9 cellular contexts compared by ENCODE assay signal in the genomic region with DNA sequence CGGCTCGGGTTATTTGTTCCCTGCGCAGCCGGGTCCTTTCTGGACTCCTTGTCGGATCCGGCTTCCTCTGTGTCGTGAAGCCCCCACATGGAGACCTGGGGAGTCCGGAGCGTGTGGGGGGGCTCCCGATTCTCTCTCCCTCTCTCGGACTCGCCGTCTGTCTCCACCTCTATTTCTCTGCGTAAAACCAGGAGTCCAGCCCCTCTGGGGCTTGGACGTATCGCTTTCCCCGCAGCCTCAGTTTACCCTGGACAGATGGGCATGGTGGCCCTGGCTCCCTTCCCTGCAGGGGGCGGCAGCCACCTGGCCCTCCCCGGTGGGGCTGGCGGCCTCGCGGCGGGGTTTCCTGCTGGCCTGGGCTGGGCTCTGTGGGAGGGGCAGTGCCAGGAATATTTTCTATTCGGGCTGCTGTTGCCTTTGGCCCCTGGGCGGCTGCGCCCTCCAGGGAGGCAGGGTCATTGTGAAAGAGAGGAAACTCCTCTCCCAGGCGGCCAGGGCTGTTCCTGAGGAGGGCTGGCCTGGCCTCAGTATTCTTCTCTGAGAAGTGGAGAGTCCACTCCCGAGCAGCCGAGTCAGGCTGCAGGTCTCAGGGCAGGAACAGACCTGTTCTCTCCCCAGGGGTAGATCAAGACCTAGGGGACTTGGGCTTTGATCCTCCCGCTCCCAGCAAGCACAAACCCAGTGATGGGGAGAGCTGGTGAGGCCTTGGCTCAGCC. TPM values are rescaled to one million over a fixed set of nuclear protein-coding genes. Genes with fewer than 3 reads are reported as not detected.
DNase-seq lines count a peak whose midpoint lies in the region; ATAC-seq, FAIRE-seq and TF ChIP-seq lines count a peak whose summit lies in the region.
"Had no signal": no experiment of that assay in that cellular context is flagged by ENCODE, and none has a peak within 500 bp of the region (broad histone marks: within the 10 kb centered on the region; RNA-seq: fewer than 3 reads in every experiment).

No MANE protein-coding gene starts in this region.

- peak overlapping the region; percentile 90 for H3K27ac Mint-ChIP-seq in type B pancreatic cell

- in situ Hi-C loops in HepG2 (cut with HindIII; ENCODE audit: extremely low pct_ligation_motif_present, low pct_unique_long_range_greater_than_20kb): no loop called here

- H3K4me2 ChIP-seq in HepG2 (ENCODE audit: low read depth, low read length): peak overlapping the region; percentile 93

- no peaks in the 10 kb centered on the region for H3K27me3 ChIP-seq in ACC112 (ENCODE audit: insufficient read depth, low read length)
- peaks cover 2% of the 10 kb centered on the region for H3K27me3 ChIP-seq in HL-60 (ENCODE audit: insufficient read depth, poor library complexity, severe bottlenecking)
- no peaks in the 10 kb centered on the region for H3K27me3 ChIP-seq in breast epithelium
- no peaks in the 10 kb centered on the region; a peak in 1 of 5 replicates for H3K27me3 ChIP-seq in HepG2 (ENCODE audit: control insufficient read depth in 1 of 2, insufficient read depth in 2 of 2, low read length in 2 of 2)

- peaks cover 20% of the 10 kb centered on the region for H3K4me1 Mint-ChIP-seq in type B pancreatic cell (ENCODE audit: unreplicated experiment)

- TSS peak; percentile 55 for BruUV-seq in HepG2 (replicated peaks; lab: Mats Ljungman, UMichigan)

- H2AFZ ChIP-seq in ACC112 (ENCODE audit: low read length, unreplicated experiment) (peak overlapping the region; percentile 96), HepG2 (ENCODE audit: low read length) (peak overlapping the region; percentile 34)

- ATAC-seq in HepG2 (peak; percentile 74), HG03521 (IDR thresholded peaks at IDR 0.05; ENCODE audit: unreplicated experiment) (no peak), GM21390 (IDR thresholded peaks at IDR 0.05; ENCODE audit: unreplicated experiment) (no peak)

- WGBS in HepG2 (ENCODE audit: low lambda C conversion rate): 3% methylated on average over 6 of the region's 30 CpGs

- peak overlapping the region; percentile 72 for H3K9ac ChIP-seq in HepG2 (ENCODE audit: insufficient read depth, low read depth, low read length)

- FAIRE-seq in HepG2 (lab: Jason Lieb, UNC): no peak
- FAIRE-seq: islet of Langerhans had no signal

- H3K4me1 ChIP-seq in ACC112 (ENCODE audit: control insufficient read depth, insufficient read depth, low read length, unreplicated experiment) (peaks cover 27% of the 10 kb centered on the region), breast epithelium (peaks cover 21 to 27% of the 10 kb centered on the region in 2 donors), HepG2 (ENCODE audit: insufficient read depth, low read length) (peaks cover 63% of the 10 kb centered on the region)

- H3K27ac ChIP-seq in ACC112 (ENCODE audit: low read depth, low read length) (peak overlapping the region; percentile 76), HL-60 (replicated peaks) (no peak overlapping the region), breast epithelium (peak overlapping the region; percentile 83 to 92), HepG2 (ENCODE audit: extremely low read length, insufficient read depth, low read length) (peak overlapping the region; percentile 40)

- TF ChIP-seq POLR2A in breast epithelium (IDR thresholded peaks at IDR 0.05) (no peak), HepG2 (IDR thresholded peaks at IDR 0.05; ENCODE audit: insufficient read depth in 1 of 2, low read depth in 2 of 2, low read length in 2 of 2) (peak in 1 of 2 experiments; percentile 40; a peak in 2 of 4 replicates)

- H4K20me1 ChIP-seq in HepG2 (ENCODE audit: insufficient read depth, low read length): no peaks in the 10 kb centered on the region

- TF ChIP-seq EP300 in HepG2 (IDR thresholded peaks at IDR 0.05; ENCODE audit: low read depth in 2 of 2, low read length in 2 of 2) (no peak), HepG2 (CRISPR knock-in tag; IDR thresholded peaks at IDR 0.05; ENCODE audit: borderline replicate concordance) (no peak)

- POLR2A ChIA-PET in HepG2 (lab: Yijun Ruan, JAX): interaction anchor here (0.7 to 1.2 kb wide), 5 partner anchors 12 to 256 kb away, joined by 3 read pairs; no protein-coding TSS in a partner anchor

- TF ChIP-seq RAD21 in HepG2 (CRISPR knock-in tag; IDR thresholded peaks at IDR 0.05): no peak

- peak overlapping the region; percentile 87 for H3K4me3 Mint-ChIP-seq in type B pancreatic cell

- H3K27me3 Mint-ChIP-seq in type B pancreatic cell: peaks cover 14% of the 10 kb centered on the region

- CTCF ChIA-PET in HepG2 (lab: Yijun Ruan, JAX; ENCODE audit: low intra/inter-chr PET ratio, low total read pairs): no interaction called here

- H3K9me3 Mint-ChIP-seq in type B pancreatic cell: peaks cover 5% of the 10 kb centered on the region

- peak overlapping the region; percentile 87 for H3K4me3 ChIP-seq in ACC112 (ENCODE audit: low read depth, low read length)
- H3K4me3 ChIP-seq in HL-60 (replicated peaks; ENCODE audit: insufficient read depth, low read length): peak overlapping the region; percentile 47
- H3K4me3 ChIP-seq in breast epithelium: peak overlapping the region; percentile 46 to 89 (median 65)
- H3K4me3 ChIP-seq in HepG2 (replicated peaks in 1 of 3; ENCODE audit: insufficient read depth in 1 of 3, low read depth in 2 of 3, low read length in 3 of 3): peak overlapping the region; percentile 62 to 86 (median 75)

- intact Hi-C loops in breast epithelium (cut with DNase I; ENCODE audit: low total_unique reads): no loop called here
- intact Hi-C loops in HepG2 (cut with micrococcal nuclease; ENCODE audit: unreplicated experiment): no loop called here

- H3K36me3 ChIP-seq in ACC112 (ENCODE audit: insufficient read depth, low read length) (no peaks in the 10 kb centered on the region), breast epithelium (no peaks in the 10 kb centered on the region), HepG2 (replicated peaks in 1 of 2; ENCODE audit: control insufficient read depth in 1 of 2, insufficient read depth in 2 of 2, low read length in 2 of 2) (no peaks in the 10 kb centered on the region)

- no peaks in the 10 kb centered on the region for H3K36me3 Mint-ChIP-seq in type B pancreatic cell

- H3K79me2 ChIP-seq in ACC112 (ENCODE audit: control insufficient read depth, insufficient read depth, low read length, unreplicated experiment): peaks cover 16% of the 10 kb centered on the region
- no peaks in the 10 kb centered on the region for H3K79me2 ChIP-seq in HepG2 (ENCODE audit: insufficient read depth, low read length)

- no peak for TF ChIP-seq CTCF in HL-60 (IDR thresholded peaks at IDR 0.05; ENCODE audit: insufficient read depth, low read length)
- no peak for TF ChIP-seq CTCF in breast epithelium (IDR thresholded peaks at IDR 0.05)
- TF ChIP-seq CTCF in HepG2 (CRISPR knock-in tag; IDR thresholded peaks at IDR 0.05): peak; percentile 40; the same call in 1 of the 2 replicates
- TF ChIP-seq CTCF in type B pancreatic cell (conservative IDR thresholded peaks at IDR 0.05): no peak

- H3K9me3 ChIP-seq in breast epithelium (peaks cover 16 to 17% of the 10 kb centered on the region in 2 donors), HepG2 (ENCODE audit: low read length) (peaks cover 9% of the 10 kb centered on the region; the same call in 1 of the 2 replicates)

- no peak for DNase-seq in HL-60 (ENCODE audit: low read depth in 1 of 2, low spot score in 1 of 2)
- peak in 1 of 2 donors; percentile 30 for DNase-seq in breast epithelium (ENCODE audit: low spot score in 2 of 2)
- peak; percentile 61 for DNase-seq in HepG2 (ENCODE audit: low spot score)
- DNase-seq in type B pancreatic cell (ENCODE audit: extremely low spot score, unreplicated experiment): no peak
- DNase-seq in SIG-M5 (lab: John Stamatoyannopoulos, UW): no peak

TF ChIP-seq in HepG2, 621 proteins besides CTCF, POLR2A, EP300 and RAD21 (continues in another document):
- TF ChIP-seq TMF1 (CRISPR knock-in tag; IDR thresholded peaks at IDR 0.05; ENCODE audit: low read depth): 0 out of 2 replicates have a peak, but pooled peaks have one; percentile 30
- TF ChIP-seq KAT8 (CRISPR knock-in tag; IDR thresholded peaks at IDR 0.05): 0 out of 2 replicates have a peak, but pooled peaks have one; percentile 20
- peak; percentile 21; the same call in 1 of the 2 replicates for TF ChIP-seq SP4 (CRISPR knock-in tag; IDR thresholded peaks at IDR 0.05)
- no peak for TF ChIP-seq MAX (IDR thresholded peaks at IDR 0.05)
- 0 out of 2 replicates have a peak, but pooled peaks have one; percentile 37 for TF ChIP-seq SRY (CRISPR knock-in tag; IDR thresholded peaks at IDR 0.05)
- TF ChIP-seq CBX1 (IDR thresholded peaks at IDR 0.05; ENCODE audit: low read depth): no peak
- peak; percentile 19; the same call in 1 of the 2 replicates for TF ChIP-seq HNF4A (CRISPR knock-in tag; IDR thresholded peaks at IDR 0.05)
- no peak for TF ChIP-seq ZNF33B (CRISPR knock-in tag; IDR thresholded peaks at IDR 0.05)

RNA-seq across cellular contexts. Expression of gene ASS1, which starts 0.7 kb away (rescaled TPM):
- total RNA-seq in breast epithelium: 100 to 1,000 TPM; 167 to 514 (median 190) TPM
- total RNA-seq in HepG2 (2016; rRNA removed; fragmentation: Illumina TruSeq; extraction: Trizol): 77.6 and 89.0 TPM in 2 replicates
- 56.7 and 64.0 TPM in 2 replicates for total RNA-seq in HepG2 (2016; cell fraction: cytosol; rRNA removed; fragmentation: Illumina TruSeq; extraction: Trizol; ENCODE audit: low read depth)
- 77.7 and 96.7 TPM in 2 replicates for total RNA-seq in HepG2 (2016; cell fraction: insoluble cytoplasmic fraction; rRNA removed; fragmentation: Illumina TruSeq; extraction: Trizol)
- 80.8 and 82.9 TPM in 2 replicates for total RNA-seq in HepG2 (2016; cell fraction: membrane; rRNA removed; fragmentation: Illumina TruSeq; extraction: Trizol)
- total RNA-seq in HepG2 (2016; cell fraction: nucleus; rRNA removed; fragmentation: Illumina TruSeq; extraction: Trizol): 36.6 and 39.7 TPM in 2 replicates
- 108 and 122 TPM in 2 replicates for polyA plus RNA-seq in HepG2 (2011; rRNA removed)
- polyA plus RNA-seq in HepG2 (2011; cell fraction: cytosol; rRNA removed): 120 and 164 TPM in 2 replicates
- polyA plus RNA-seq in HepG2 (2011; cell fraction: nucleus; rRNA removed): 48.7 and 65.0 TPM in 2 replicates
- polyA plus RNA-seq in HepG2 (2012): 38.4 and 74.9 TPM in 2 replicates
- polyA plus RNA-seq in HepG2 (2016; cell fraction: cytosol; fragmentation: Illumina TruSeq; extraction: Trizol; ENCODE audit: low read depth): 90.2 and 91.5 TPM in 2 replicates
- polyA plus RNA-seq in HepG2 (2016; cell fraction: insoluble cytoplasmic fraction; fragmentation: Illumina TruSeq; extraction: Trizol; ENCODE audit: low read depth): 134 and 144 TPM in 2 replicates
- 100 and 111 TPM in 2 replicates for polyA plus RNA-seq in HepG2 (2016; cell fraction: membrane; fragmentation: Illumina TruSeq; extraction: Trizol; ENCODE audit: low read depth)
- 76.1 and 84.6 TPM in 2 replicates for polyA plus RNA-seq in HepG2 (2016; cell fraction: nucleus; fragmentation: Illumina TruSeq; extraction: Trizol; ENCODE audit: insufficient read depth, low read depth)
- 90.2 and 1,449 TPM in 2 replicates for polyA minus RNA-seq in HepG2 (2011; rRNA and poly(A)+ RNA removed; ENCODE audit: low replicate concordance)
- 49.5 and 53.8 TPM in 2 replicates for polyA minus RNA-seq in HepG2 (2011; cell fraction: cytosol; rRNA and poly(A)+ RNA removed)
- polyA minus RNA-seq in HepG2 (2011; cell fraction: nucleus; rRNA and poly(A)+ RNA removed): 17.1 and 17.7 TPM in 2 replicates
- total RNA-seq in type B pancreatic cell (ENCODE audit: low replicate concordance): 29.1 and 80.1 TPM in 2 replicates
